11 cellular contexts compared by ENCODE assay signal in genomic region chr5:33824516-33825195, GRCh38.
DNase-seq lines count a peak whose midpoint lies in the region; ATAC-seq and TF ChIP-seq lines count a peak whose summit lies in the region.
"Had no signal": no experiment of that assay in that cellular context is flagged by ENCODE, and none has a peak within 500 bp of the region (broad histone marks: within the 10 kb centered on the region; RNA-seq: fewer than 3 reads in every experiment).

No MANE protein-coding gene starts in this region.

- H3K36me3 Mint-ChIP-seq in activated naive CD8-positive, alpha-beta T cell treated with anti-CD3 and anti-CD28 coated beads, Interleukin-2, amount 50 U/mL, for 24 hours (ENCODE audit: low read depth) = no peaks in the 10 kb centered on the region
- no peaks in the 10 kb centered on the region for H3K36me3 Mint-ChIP-seq in glutamatergic neuron (ENCODE audit: unreplicated experiment)
- H3K36me3 Mint-ChIP-seq: activated naive CD8-positive, alpha-beta T cell had no signal

- DNase-seq in GM06990 (ENCODE audit: extremely low read depth, insufficient read length) (peak; percentile 20), MV-4-11 (lab: John Stamatoyannopoulos, UW) (peak; percentile 86), medulla oblongata (ENCODE audit: extremely low spot score) (peak; percentile 89), glutamatergic neuron (no peak), GOT3 (lab: John Stamatoyannopoulos, UW) (no peak)
- no peak for DNase-seq in activated naive CD8-positive, alpha-beta T cell treated with anti-CD3 and anti-CD28 coated beads, Interleukin-2, amount 50 U/mL, for 24 hours
- DNase-seq: sigmoid colon, trophoblast cell had no signal

- TF ChIP-seq CTCF in GM06990 (IDR thresholded peaks at IDR 0.05; ENCODE audit: insufficient read depth, low read length, poor library complexity, severe bottlenecking) = no peak
- no peak for TF ChIP-seq CTCF in glutamatergic neuron (IDR thresholded peaks at IDR 0.05; ENCODE audit: partially characterized antibody, unreplicated experiment)

- no peak overlapping the region for H3K27ac Mint-ChIP-seq in activated naive CD8-positive, alpha-beta T cell treated with anti-CD3 and anti-CD28 coated beads, Interleukin-2, amount 50 U/mL, for 24 hours
- H3K27ac Mint-ChIP-seq in glutamatergic neuron (ENCODE audit: unreplicated experiment) = no peak overlapping the region
- H3K27ac Mint-ChIP-seq: activated naive CD8-positive, alpha-beta T cell had no signal

- H3K27me3 Mint-ChIP-seq in activated naive CD8-positive, alpha-beta T cell treated with anti-CD3 and anti-CD28 coated beads, Interleukin-2, amount 50 U/mL, for 24 hours = peaks cover 2% of the 10 kb centered on the region
- peaks cover 2% of the 10 kb centered on the region for H3K27me3 Mint-ChIP-seq in glutamatergic neuron (ENCODE audit: unreplicated experiment)

- no peaks in the 10 kb centered on the region for H3K4me1 Mint-ChIP-seq in activated naive CD8-positive, alpha-beta T cell treated with anti-CD3 and anti-CD28 coated beads, Interleukin-2, amount 50 U/mL, for 24 hours
- H3K4me1 Mint-ChIP-seq in glutamatergic neuron (ENCODE audit: low read depth, unreplicated experiment) = peaks cover 9% of the 10 kb centered on the region

- ATAC-seq in GM21825 (IDR thresholded peaks at IDR 0.05; ENCODE audit: unreplicated experiment) (peak; percentile 85), HG02981 (IDR thresholded peaks at IDR 0.05; ENCODE audit: unreplicated experiment) (no peak)
- ATAC-seq in activated naive CD8-positive, alpha-beta T cell treated with anti-CD3 and anti-CD28 coated beads, Interleukin-2, amount 50 U/mL, for 24 hours = no peak

- H3K36me3 ChIP-seq in GM06990 (ENCODE audit: control insufficient read depth, insufficient read depth, low read length) = no peaks in the 10 kb centered on the region; the same call in 1 of the 2 replicates
- H3K36me3 ChIP-seq: sigmoid colon had no signal

- H3K27me3 ChIP-seq in GM06990 (replicated peaks; ENCODE audit: control insufficient read depth, insufficient read depth, low read length) = no peaks in the 10 kb centered on the region
- H3K27me3 ChIP-seq: sigmoid colon had no signal

- H3K9me3 Mint-ChIP-seq in activated naive CD8-positive, alpha-beta T cell treated with anti-CD3 and anti-CD28 coated beads, Interleukin-2, amount 50 U/mL, for 24 hours = peaks cover 2% of the 10 kb centered on the region
- H3K9me3 Mint-ChIP-seq in glutamatergic neuron (ENCODE audit: unreplicated experiment) = no peaks in the 10 kb centered on the region

- H3K4me3 ChIP-seq in GM06990 (replicated peaks; ENCODE audit: low read depth, low read length) = no peak overlapping the region
- H3K4me3 ChIP-seq: sigmoid colon had no signal

- H3K4me3 Mint-ChIP-seq in activated naive CD8-positive, alpha-beta T cell treated with anti-CD3 and anti-CD28 coated beads, Interleukin-2, amount 50 U/mL, for 24 hours = no peak overlapping the region
- no peak overlapping the region for H3K4me3 Mint-ChIP-seq in glutamatergic neuron (ENCODE audit: unreplicated experiment)
- H3K4me3 Mint-ChIP-seq: activated naive CD8-positive, alpha-beta T cell had no signal

Comparison
In these comparisons a context has a peak if more than half of its experiments do, and no peak if none do; other contexts are left out.
1. DNase-seq: peak in GM06990 (single experiment), MV-4-11 (single experiment) and medulla oblongata (single experiment); none in activated naive CD8-positive, alpha-beta T cell treated with anti-CD3 and anti-CD28 coated beads, Interleukin-2, amount 50 U/mL, for 24 hours (single experiment), glutamatergic neuron (single experiment) and GOT3 (single experiment).